ENCODE assay signal across 20 cellular contexts in the genomic region with DNA sequence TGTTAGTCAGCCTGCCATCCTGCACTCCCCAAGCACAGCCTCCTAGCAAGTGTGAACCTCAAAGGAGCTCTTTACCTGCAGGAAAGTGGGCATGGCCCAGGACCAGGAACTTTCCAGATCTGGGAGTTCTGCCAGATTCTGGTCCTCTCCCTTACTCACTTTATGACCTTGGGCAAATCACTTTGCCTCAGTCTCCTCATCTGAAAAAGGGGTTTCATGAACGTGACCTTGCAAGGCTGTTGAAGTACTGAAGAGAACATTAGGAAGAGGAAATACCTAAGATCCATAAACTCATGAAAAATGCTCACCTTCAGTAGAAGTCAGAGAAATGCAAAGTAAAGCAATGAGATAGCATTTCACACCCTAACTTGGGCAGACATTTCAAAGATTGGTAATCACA.
"Had no signal": no experiment of that assay in that cellular context is flagged by ENCODE, and none has a peak within 500 bp of the region (broad histone marks: within the 10 kb centered on the region; RNA-seq: fewer than 3 reads in every experiment).

No MANE protein-coding gene starts in this region.

- H3K27ac ChIP-seq: SJCRH30 had no signal

- H3K4me3 ChIP-seq: MG63, SJCRH30 had no signal

- H3K9me3 ChIP-seq: MG63, SJCRH30 had no signal

- DNase-seq: Karpas-422, KG1, MG63, NCI-H1092, NCI-H1105 treated with DMSO at 0.1 percent for 48 hours, NCI-H1417 treated with DMSO at 0.1 percent for 48 hours, NCI-H146, NCI-H1694 treated with DMSO at 0.1 percent for 48 hours, NCI-H1930, NCI-H2081, NCI-H2107, NCI-H2227 treated with DMSO at 0.1 percent for 48 hours, NCI-H524, NCI-H526 treated with DMSO at 0.1 percent for 48 hours, NCI-H748 treated with DMSO at 0.1 percent for 48 hours, SHP77 treated with DMSO at 0.1 percent for 48 hours, SJCRH30 had no signal

- H3K4me1 ChIP-seq: SJCRH30 had no signal

- ATAC-seq: Panc1, Right ventricle myocardium inferior, SK-N-SH treated with all-trans-retinoic acid at 6 μM for 48 hours had no signal

- H3K27me3 ChIP-seq: MG63, SJCRH30 had no signal
